ENCODE assay signal across 1 cellular context in the genomic region with DNA sequence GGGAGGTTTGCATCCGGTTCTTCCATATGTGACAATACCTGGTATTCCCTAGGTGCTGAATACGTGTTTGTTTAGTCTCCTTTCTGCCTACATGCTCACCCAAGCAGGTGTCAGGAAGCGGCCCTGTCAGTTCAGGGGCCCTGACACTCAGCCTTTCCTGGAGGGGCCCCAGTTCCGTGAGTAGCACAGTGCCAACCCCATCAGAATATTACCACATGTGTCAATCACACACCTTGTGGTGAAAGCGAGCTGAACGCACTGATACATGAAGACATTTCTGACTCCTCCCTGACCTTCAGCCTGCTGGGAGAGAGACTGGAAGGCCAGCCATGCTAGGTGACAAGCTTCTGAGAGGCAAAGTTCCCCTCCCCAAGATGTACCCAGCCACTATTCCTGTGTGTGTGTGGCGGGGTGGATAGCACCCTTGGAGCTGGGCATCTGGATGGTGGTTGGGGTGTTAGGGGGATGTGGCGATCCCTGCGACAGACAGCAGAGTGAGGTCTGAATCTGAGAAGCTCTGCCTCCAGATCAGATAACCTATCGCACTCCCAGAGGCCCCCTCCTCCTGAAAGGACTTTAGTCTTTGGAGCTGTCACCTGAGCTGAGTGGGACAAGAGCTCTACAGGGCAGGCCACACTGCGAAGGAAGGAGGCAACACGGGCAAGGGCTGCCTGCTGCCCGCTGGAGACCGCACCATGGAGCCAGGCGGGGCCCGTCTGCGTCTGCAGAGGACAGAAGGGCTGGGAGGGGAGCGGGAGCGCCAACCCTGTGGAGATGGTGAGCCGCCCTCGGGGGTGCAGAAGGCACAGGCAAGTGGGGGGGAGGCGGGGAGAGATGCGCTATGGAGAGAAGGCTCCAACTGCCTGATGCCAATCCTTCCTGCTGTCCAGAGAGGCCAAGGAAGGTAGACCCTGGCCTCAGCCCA.
TF ChIP-seq lines count a peak whose summit lies in the region.

A gene with protein sequence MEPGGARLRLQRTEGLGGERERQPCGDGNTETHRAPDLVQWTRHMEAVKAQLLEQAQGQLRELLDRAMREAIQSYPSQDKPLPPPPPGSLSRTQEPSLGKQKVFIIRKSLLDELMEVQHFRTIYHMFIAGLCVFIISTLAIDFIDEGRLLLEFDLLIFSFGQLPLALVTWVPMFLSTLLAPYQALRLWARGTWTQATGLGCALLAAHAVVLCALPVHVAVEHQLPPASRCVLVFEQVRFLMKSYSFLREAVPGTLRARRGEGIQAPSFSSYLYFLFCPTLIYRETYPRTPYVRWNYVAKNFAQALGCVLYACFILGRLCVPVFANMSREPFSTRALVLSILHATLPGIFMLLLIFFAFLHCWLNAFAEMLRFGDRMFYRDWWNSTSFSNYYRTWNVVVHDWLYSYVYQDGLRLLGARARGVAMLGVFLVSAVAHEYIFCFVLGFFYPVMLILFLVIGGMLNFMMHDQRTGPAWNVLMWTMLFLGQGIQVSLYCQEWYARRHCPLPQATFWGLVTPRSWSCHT (plus strand): TSS at position 604 of the 925 bp plus-strand sequence. CDS start 92 bp downstream, at position 696.

TF ChIP-seq in K562, 482 proteins besides CTCF, POLR2A, EP300 and RAD21 (continued from another document):
- TF ChIP-seq, protein P1, sequence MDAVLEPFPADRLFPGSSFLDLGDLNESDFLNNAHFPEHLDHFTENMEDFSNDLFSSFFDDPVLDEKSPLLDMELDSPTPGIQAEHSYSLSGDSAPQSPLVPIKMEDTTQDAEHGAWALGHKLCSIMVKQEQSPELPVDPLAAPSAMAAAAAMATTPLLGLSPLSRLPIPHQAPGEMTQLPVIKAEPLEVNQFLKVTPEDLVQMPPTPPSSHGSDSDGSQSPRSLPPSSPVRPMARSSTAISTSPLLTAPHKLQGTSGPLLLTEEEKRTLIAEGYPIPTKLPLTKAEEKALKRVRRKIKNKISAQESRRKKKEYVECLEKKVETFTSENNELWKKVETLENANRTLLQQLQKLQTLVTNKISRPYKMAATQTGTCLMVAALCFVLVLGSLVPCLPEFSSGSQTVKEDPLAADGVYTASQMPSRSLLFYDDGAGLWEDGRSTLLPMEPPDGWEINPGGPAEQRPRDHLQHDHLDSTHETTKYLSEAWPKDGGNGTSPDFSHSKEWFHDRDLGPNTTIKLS (IDR thresholded peaks at IDR 0.05; ENCODE audit: borderline replicate concordance, low read depth) = no peak
- no peak for TF ChIP-seq ZKSCAN3 (CRISPR knock-in tag; IDR thresholded peaks at IDR 0.05)
- TF ChIP-seq KLF13 (tag; IDR thresholded peaks at IDR 0.05; ENCODE audit: borderline replicate concordance, low read depth) = no peak
- 0 out of 2 replicates have a peak, but pooled peaks have one; percentile 29 for TF ChIP-seq GABPB1 (CRISPR knock-in tag; IDR thresholded peaks at IDR 0.05)
- TF ChIP-seq TBP (optimal IDR thresholded peaks at IDR 0.05; ENCODE audit: low read depth, low read length) = no peak
- TF ChIP-seq CBX1 (IDR thresholded peaks at IDR 0.05; ENCODE audit: low read depth) = no peak
- TF ChIP-seq, protein P2, sequence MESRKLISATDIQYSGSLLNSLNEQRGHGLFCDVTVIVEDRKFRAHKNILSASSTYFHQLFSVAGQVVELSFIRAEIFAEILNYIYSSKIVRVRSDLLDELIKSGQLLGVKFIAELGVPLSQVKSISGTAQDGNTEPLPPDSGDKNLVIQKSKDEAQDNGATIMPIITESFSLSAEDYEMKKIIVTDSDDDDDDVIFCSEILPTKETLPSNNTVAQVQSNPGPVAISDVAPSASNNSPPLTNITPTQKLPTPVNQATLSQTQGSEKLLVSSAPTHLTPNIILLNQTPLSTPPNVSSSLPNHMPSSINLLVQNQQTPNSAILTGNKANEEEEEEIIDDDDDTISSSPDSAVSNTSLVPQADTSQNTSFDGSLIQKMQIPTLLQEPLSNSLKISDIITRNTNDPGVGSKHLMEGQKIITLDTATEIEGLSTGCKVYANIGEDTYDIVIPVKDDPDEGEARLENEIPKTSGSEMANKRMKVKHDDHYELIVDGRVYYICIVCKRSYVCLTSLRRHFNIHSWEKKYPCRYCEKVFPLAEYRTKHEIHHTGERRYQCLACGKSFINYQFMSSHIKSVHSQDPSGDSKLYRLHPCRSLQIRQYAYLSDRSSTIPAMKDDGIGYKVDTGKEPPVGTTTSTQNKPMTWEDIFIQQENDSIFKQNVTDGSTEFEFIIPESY (CRISPR knock-in tag; IDR thresholded peaks at IDR 0.05) = peak; percentile 78
- TF ChIP-seq, protein P3, sequence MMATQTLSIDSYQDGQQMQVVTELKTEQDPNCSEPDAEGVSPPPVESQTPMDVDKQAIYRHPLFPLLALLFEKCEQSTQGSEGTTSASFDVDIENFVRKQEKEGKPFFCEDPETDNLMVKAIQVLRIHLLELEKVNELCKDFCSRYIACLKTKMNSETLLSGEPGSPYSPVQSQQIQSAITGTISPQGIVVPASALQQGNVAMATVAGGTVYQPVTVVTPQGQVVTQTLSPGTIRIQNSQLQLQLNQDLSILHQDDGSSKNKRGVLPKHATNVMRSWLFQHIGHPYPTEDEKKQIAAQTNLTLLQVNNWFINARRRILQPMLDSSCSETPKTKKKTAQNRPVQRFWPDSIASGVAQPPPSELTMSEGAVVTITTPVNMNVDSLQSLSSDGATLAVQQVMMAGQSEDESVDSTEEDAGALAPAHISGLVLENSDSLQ (IDR thresholded peaks at IDR 0.05) = peak; percentile 67; the same call in 1 of the 2 replicates
- TF ChIP-seq, protein P4, sequence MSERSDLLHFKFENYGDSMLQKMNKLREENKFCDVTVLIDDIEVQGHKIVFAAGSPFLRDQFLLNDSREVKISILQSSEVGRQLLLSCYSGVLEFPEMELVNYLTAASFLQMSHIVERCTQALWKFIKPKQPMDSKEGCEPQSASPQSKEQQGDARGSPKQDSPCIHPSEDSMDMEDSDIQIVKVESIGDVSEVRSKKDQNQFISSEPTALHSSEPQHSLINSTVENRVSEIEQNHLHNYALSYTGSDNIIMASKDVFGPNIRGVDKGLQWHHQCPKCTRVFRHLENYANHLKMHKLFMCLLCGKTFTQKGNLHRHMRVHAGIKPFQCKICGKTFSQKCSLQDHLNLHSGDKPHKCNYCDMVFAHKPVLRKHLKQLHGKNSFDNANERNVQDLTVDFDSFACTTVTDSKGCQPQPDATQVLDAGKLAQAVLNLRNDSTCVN (CRISPR knock-in tag; IDR thresholded peaks at IDR 0.05) = no peak
